Comparison of ENCODE assay signal across 17 cellular contexts in genomic region chr16:57394444-57394843, GRCh38. TPM values are rescaled to one million over a fixed set of nuclear protein-coding genes. Genes with fewer than 3 reads are reported as not detected.
DNase-seq lines count a peak whose midpoint lies in the region; ATAC-seq lines count a peak whose summit lies in the region.
"Had no signal": no experiment of that assay in that cellular context is flagged by ENCODE, and none has a peak within 500 bp of the region (broad histone marks: within the 10 kb centered on the region; RNA-seq: fewer than 3 reads in every experiment).

No MANE protein-coding gene starts in this region.

- peak; percentile 42 for DNase-seq in DMS53 (lab: John Stamatoyannopoulos, UW)
- DNase-seq in DMS53 treated with DMSO at 0.1 percent for 48 hours (lab: John Stamatoyannopoulos, UW; ENCODE audit: unreplicated experiment), result no peak
- DNase-seq in NCI-H510A (lab: John Stamatoyannopoulos, UW), result peak; percentile 43
- DNase-seq in sciatic nerve (ENCODE audit: low spot score), result no peak
- DNase-seq in NCI-H1436 (lab: John Stamatoyannopoulos, UW), result no peak
- DNase-seq in activated T-cell treated with anti-CD3 and anti-CD28 coated beads, Interleukin-2, amount 50 U/mL, for 1 hour, result no peak
- no peak for DNase-seq in AML-193 (lab: John Stamatoyannopoulos, UW)
- DNase-seq: 8988T; anterior cingulate cortex; effector memory CD4-positive, alpha-beta T cell; NCI-H1694 had no signal

- WGBS in esophagus, 2 donors, result 42 to 52% methylated on average over 7 of the region's 7 CpGs

- no peaks in the 10 kb centered on the region for H3K27me3 ChIP-seq in esophagus (ENCODE audit: control insufficient read depth in 1 of 2, insufficient read depth in 2 of 2, low read length in 2 of 2)

- peaks cover 0 to 15% of the 10 kb centered on the region in 2 donors for H3K4me1 ChIP-seq in esophagus (ENCODE audit: control insufficient read depth in 2 of 2, insufficient read depth in 2 of 2, low read length in 1 of 2)

- no peak overlapping the region for H3K4me3 ChIP-seq in esophagus (ENCODE audit: low read depth in 1 of 2, low read length in 2 of 2)

- H3K27ac ChIP-seq in esophagus (ENCODE audit: low read depth in 2 of 2, low read length in 1 of 2), result peak overlapping the region; percentile 80 to 90

- intact Hi-C loops in sciatic nerve (cut with DNase I), result no loop called here

- no peaks in the 10 kb centered on the region for H3K9me3 ChIP-seq in esophagus (ENCODE audit: control insufficient read depth in 2 of 2, insufficient read depth in 1 of 2, low read depth in 1 of 2, low read length in 1 of 2)

- H3K36me3 ChIP-seq in esophagus (ENCODE audit: control insufficient read depth in 2 of 2, insufficient read depth in 2 of 2, low read length in 1 of 2), result no peaks in the 10 kb centered on the region

- ATAC-seq in sciatic nerve, result peak; percentile 20
- ATAC-seq: left lobe of liver had no signal

RNA-seq across cellular contexts. Expression of gene CCL17, which starts 10.1 kb away (rescaled TPM):
- 1 to 10 TPM; 1.1 to 7.6 TPM for polyA plus RNA-seq in esophagus
- total RNA-seq in sciatic nerve, result not detected
- total RNA-seq: glomerular endothelial cell, left lobe of liver, skeletal muscle tissue had no signal

RNA-seq across cellular contexts. Expression of gene CX3CL1, which starts 22.2 kb away (rescaled TPM):
- 1 to 10 TPM; 5.0 to 5.9 TPM for polyA plus RNA-seq in esophagus
- total RNA-seq in sciatic nerve, result 21.3 TPM
- total RNA-seq: activated T-helper 1 cell treated with anti-CD3 and anti-CD28 coated beads, Interleukin-12 subunit alpha, Interleukin-12 subunit beta, Interleukin-2, Interleukin-4 antibody, amounts not matched to agents 30 ng/mL and 10 ng/mL and 1 ng/mL, durations not matched to agents 14 hours and 24 hours and 36 hours; T-helper 1 cell treated with Interleukin-12 subunit alpha and Interleukin-12 subunit beta and Interleukin-4 antibody, amounts not matched to agents 30 ng/mL and 1 ng/mL, for 36 hours had no signal

RNA-seq across cellular contexts. Expression of gene CCL22, which starts 35.9 kb away (rescaled TPM):
- polyA plus RNA-seq in esophagus, result under 1 TPM; 0.31 to 0.78 TPM
- total RNA-seq in sciatic nerve, result 0.13 TPM
- total RNA-seq: glomerular endothelial cell, skeletal muscle tissue had no signal

RNA-seq across cellular contexts. Expression of gene CIAPIN1, which starts 52.7 kb away (rescaled TPM):
- 10 to 100 TPM; 11.7 to 31.6 TPM for polyA plus RNA-seq in esophagus
- 28.1 TPM for total RNA-seq in sciatic nerve

RNA-seq across cellular contexts. Expression of gene COQ9, which starts 52.8 kb away (rescaled TPM):
- 10 to 100 TPM; 56.1 to 70.3 TPM for polyA plus RNA-seq in esophagus
- 31.2 TPM for total RNA-seq in sciatic nerve

Comparison
In these comparisons a context has a peak if more than half of its experiments do, and no peak if none do; other contexts are left out.
1. DNase-seq: peak in DMS53 (single experiment) and NCI-H510A (single experiment); none in DMS53 treated with DMSO at 0.1 percent for 48 hours (single experiment), sciatic nerve (single experiment), NCI-H1436 (single experiment), activated T-cell treated with anti-CD3 and anti-CD28 coated beads, Interleukin-2, amount 50 U/mL, for 1 hour (single experiment) and AML-193 (0 of 2).